In genomic region chr9:107219486-107219853, GRCh38 we compare ENCODE assay signal across 1 cellular context.
TF ChIP-seq lines count a peak whose summit lies in the region.

No MANE protein-coding gene starts in this region.

TF ChIP-seq in GM12878, 131 proteins besides CTCF, POLR2A, EP300 and RAD21 (continued from another document):
- TF ChIP-seq PRDM15 (CRISPR knock-in tag; IDR thresholded peaks at IDR 0.05) (no peak), HDAC2 (IDR thresholded peaks at IDR 0.05) (no peak), MEF2B (IDR thresholded peaks at IDR 0.05; ENCODE audit: partially characterized antibody, poor library complexity, severe bottlenecking) (peak; percentile 37), PKNOX1 (IDR thresholded peaks at IDR 0.05) (peak; percentile 39; the same call in 1 of the 2 replicates)
